18 cellular contexts compared by ENCODE assay signal in genomic region chr16:11367483-11367906, GRCh38. TPM values are rescaled to one million over a fixed set of nuclear protein-coding genes. Genes with fewer than 3 reads are reported as not detected.
DNase-seq lines count a peak whose midpoint lies in the region; ATAC-seq and TF ChIP-seq lines count a peak whose summit lies in the region.
"Had no signal": no experiment of that assay in that cellular context is flagged by ENCODE, and none has a peak within 500 bp of the region (broad histone marks: within the 10 kb centered on the region; RNA-seq: fewer than 3 reads in every experiment).

No MANE protein-coding gene starts in this region.

- peaks cover 0 to 18% (median 0%) of the 10 kb centered on the region in 7 donors for H3K27me3 ChIP-seq in heart right ventricle

- peaks cover 0 to 39% (median 16%) of the 10 kb centered on the region in 9 donors for H3K4me1 ChIP-seq in heart right ventricle

- no peak overlapping the region for H3K27ac ChIP-seq in heart right ventricle
- H3K27ac ChIP-seq: A549 had no signal

- WGBS in heart right ventricle, 2 donors = 89 to 91% methylated on average over 5 of the region's 5 CpGs

- no peak for ATAC-seq in heart right ventricle
- no peak for ATAC-seq in HG03457 (IDR thresholded peaks at IDR 0.05; ENCODE audit: unreplicated experiment)
- ATAC-seq: A549, SK-N-SH treated with all-trans-retinoic acid at 6 μM for 48 hours had no signal

- DNase-seq in cardiac septum (ENCODE audit: low spot score) = peak; percentile 50
- no peak for DNase-seq in heart right ventricle
- DNase-seq in NCI-H226 = peak; percentile 33
- peak; percentile 53 for DNase-seq in fibroblast of mammary gland (ENCODE audit: low read depth)
- DNase-seq in CD1c-positive myeloid dendritic cell (ENCODE audit: extremely low spot score) = no peak
- no peak for DNase-seq in AML-193 (lab: John Stamatoyannopoulos, UW)
- DNase-seq in kidney tubule cell (ENCODE audit: low spot score) = no peak
- DNase-seq: Calu3; CD4-positive, CD25-positive, alpha-beta regulatory T cell; DMS53; NCI-H1048; NCI-H2227 treated with DMSO at 0.1 percent for 48 hours; NCI-H524 treated with DMSO at 0.1 percent for 48 hours; SHP77 treated with DMSO at 0.1 percent for 48 hours had no signal

- H3K36me3 ChIP-seq in heart right ventricle = no peaks in the 10 kb centered on the region
- H3K36me3 ChIP-seq: HAP-1 had no signal

- intact Hi-C loops in cardiac septum (cut with DNase I) = loop anchor here (10.0 kb wide), 1 partner anchor 403 kb away; no protein-coding TSS in a partner anchor
- intact Hi-C loops in heart right ventricle (cut with DNase I) = no loop called here

- TF ChIP-seq CTCF in heart right ventricle (IDR thresholded peaks at IDR 0.05) = no peak
- TF ChIP-seq CTCF in fibroblast of mammary gland (conservative IDR thresholded peaks at IDR 0.05; ENCODE audit: control insufficient read depth, insufficient read depth, low read depth, low read length) = no peak

- H3K4me3 ChIP-seq in heart right ventricle = no peak overlapping the region
- no peak overlapping the region for H3K4me3 ChIP-seq in fibroblast of mammary gland (ENCODE audit: control insufficient read depth, low read depth, low read length)
- H3K4me3 ChIP-seq: A549, HAP-1 had no signal

- H3K9me3 ChIP-seq in heart right ventricle = no peaks in the 10 kb centered on the region
- H3K9me3 ChIP-seq: A549, HAP-1 had no signal

RNA-seq across cellular contexts. Expression of gene RMI2, which starts 22.2 kb away (rescaled TPM):
- total RNA-seq in cardiac septum = 0.43 TPM
- 1 to 10 TPM in 7 of 10 donors, under 1 TPM in 3; 0.22 to 3.8 (median 1.5) TPM for total RNA-seq in heart right ventricle
- under 1 TPM; 0.22 to 0.78 TPM for polyA plus RNA-seq in heart right ventricle

Comparison
In these comparisons a context has a peak if more than half of its experiments do, and no peak if none do; other contexts are left out.
1. DNase-seq: peak in cardiac septum (single experiment), NCI-H226 (single experiment) and fibroblast of mammary gland (single experiment); none in heart right ventricle (0 of 2), CD1c-positive myeloid dendritic cell (single experiment), AML-193 (0 of 2) and kidney tubule cell (single experiment).